ENCODE assay signal across 1 cellular context in genomic region chr3:75220932-75221331, GRCh38.
TF ChIP-seq lines count a peak whose summit lies in the region.

No MANE protein-coding gene starts in this region.

TF ChIP-seq in WTC11, 78 proteins besides CTCF, POLR2A, EP300 and RAD21 (continued from another document):
- no peak for TF ChIP-seq PRDM15 (CRISPR knock-in tag; IDR thresholded peaks at IDR 0.05)
- no peak for TF ChIP-seq CREB1 (CRISPR knock-in tag; IDR thresholded peaks at IDR 0.05)
- no peak for TF ChIP-seq ZNF219 (CRISPR knock-in tag; IDR thresholded peaks at IDR 0.05; ENCODE audit: borderline replicate concordance)
- TF ChIP-seq STAT6 (CRISPR knock-in tag; conservative IDR thresholded peaks at IDR 0.05; ENCODE audit: low read depth) = no peak
- TF ChIP-seq E2F5 (CRISPR knock-in tag; IDR thresholded peaks at IDR 0.05) = no peak
- TF ChIP-seq ZNF263 (CRISPR knock-in tag; IDR thresholded peaks at IDR 0.05; ENCODE audit: low read depth) = no peak
